ENCODE assay signal across 1 cellular context in genomic region chr4:38452009-38452408, GRCh38.
TF ChIP-seq lines count a peak whose summit lies in the region.

No MANE protein-coding gene starts in this region.

TF ChIP-seq in HepG2, 621 proteins besides CTCF, POLR2A, EP300 and RAD21 (continued from another document):
- TF ChIP-seq NR2F6 (IDR thresholded peaks at IDR 0.05) = no peak
- no peak for TF ChIP-seq NR2F6 (CRISPR knock-in tag; IDR thresholded peaks at IDR 0.05)
- no peak for TF ChIP-seq KDM5A (IDR thresholded peaks at IDR 0.05; ENCODE audit: borderline replicate concordance, low read length)
